In genomic region chr9:110351009-110351467, GRCh38 we compare ENCODE assay signal across 11 cellular contexts. TPM values are rescaled to one million over a fixed set of nuclear protein-coding genes. Genes with fewer than 3 reads are reported as not detected.
A peak's percentile ranks its signal among the peaks of the same experiment; 100 is the strongest.
DNase-seq lines count a peak whose midpoint lies in the region; ATAC-seq and FAIRE-seq lines count a peak whose summit lies in the region.
"Had no signal": no experiment of that assay in that cellular context is flagged by ENCODE, and none has a peak within 500 bp of the region (broad histone marks: within the 10 kb centered on the region; RNA-seq: fewer than 3 reads in every experiment).

No MANE protein-coding gene starts in this region.

- no peak overlapping the region for H3K4me3 Mint-ChIP-seq in activated CD4-positive, alpha-beta T cell treated with anti-CD3 and anti-CD28 coated beads, Interleukin-2, amount 10 ng/mL, durations not matched to agents 7 days and 5 days
- H3K4me3 Mint-ChIP-seq: central memory CD8-positive, alpha-beta T cell had no signal

- no peaks in the 10 kb centered on the region for H3K9me3 Mint-ChIP-seq in activated CD4-positive, alpha-beta T cell treated with anti-CD3 and anti-CD28 coated beads, Interleukin-2, amount 10 ng/mL, durations not matched to agents 7 days and 5 days

- DNase-seq in EH (ENCODE audit: low read depth) (peak; percentile 96), HTR-8/SVneo (ENCODE audit: insufficient read length, low spot score) (peak; percentile 38), brain pericyte (ENCODE audit: low read depth, low spot score) (peak; percentile 3), HuH-7 (ENCODE audit: low spot score) (no peak), SKM-1 treated with dmso at 0.1 percent for 144 hours (lab: John Stamatoyannopoulos, UW; ENCODE audit: unreplicated experiment) (no peak)
- no peak for DNase-seq in activated CD4-positive, alpha-beta T cell treated with anti-CD3 and anti-CD28 coated beads, Interleukin-2, amount 10 ng/mL, durations not matched to agents 7 days and 5 days
- DNase-seq: H7; stimulated activated naive CD4-positive, alpha-beta T cell treated with Interleukin-2 at 50 U/mL for 16 hours had no signal

- H3K4me1 ChIP-seq in mucosa of rectum (ENCODE audit: control insufficient read depth in 2 of 2, insufficient read depth in 2 of 2, low read length in 2 of 2), result peaks cover 0 to 6% of the 10 kb centered on the region in 2 donors

- no peaks in the 10 kb centered on the region for H3K27me3 Mint-ChIP-seq in activated CD4-positive, alpha-beta T cell treated with anti-CD3 and anti-CD28 coated beads, Interleukin-2, amount 10 ng/mL, durations not matched to agents 7 days and 5 days
- H3K27me3 Mint-ChIP-seq: central memory CD8-positive, alpha-beta T cell had no signal

- no peaks in the 10 kb centered on the region for H3K9me3 ChIP-seq in mucosa of rectum (ENCODE audit: control insufficient read depth in 2 of 2, low read length in 2 of 2)

- CTCF ChIA-PET in activated CD4-positive, alpha-beta T cell treated with anti-CD3 and anti-CD28 coated beads, Interleukin-2, amount 10 ng/mL, durations not matched to agents 7 days and 5 days (lab: Charles Lee), result no interaction called here

- H3K9ac ChIP-seq in mucosa of rectum (ENCODE audit: low read depth in 1 of 2, low read length in 2 of 2), result no peak overlapping the region

- H3K27me3 ChIP-seq in mucosa of rectum (ENCODE audit: control insufficient read depth in 2 of 2, insufficient read depth in 2 of 2, low read length in 2 of 2), result no peaks in the 10 kb centered on the region

- POLR2A ChIA-PET in activated CD4-positive, alpha-beta T cell treated with anti-CD3 and anti-CD28 coated beads, Interleukin-2, amount 10 ng/mL, durations not matched to agents 7 days and 5 days (lab: Charles Lee), result no interaction called here

- H3K4me1 Mint-ChIP-seq in activated CD4-positive, alpha-beta T cell treated with anti-CD3 and anti-CD28 coated beads, Interleukin-2, amount 10 ng/mL, durations not matched to agents 7 days and 5 days, result no peaks in the 10 kb centered on the region
- H3K4me1 Mint-ChIP-seq: central memory CD8-positive, alpha-beta T cell had no signal

- H3K27ac ChIP-seq in mucosa of rectum (ENCODE audit: low read depth in 2 of 2, low read length in 2 of 2), result peak overlapping the region; percentile 0 to 38

- no peak for ATAC-seq in GM21737 (IDR thresholded peaks at IDR 0.05; ENCODE audit: unreplicated experiment)

- H3K36me3 Mint-ChIP-seq in activated CD4-positive, alpha-beta T cell treated with anti-CD3 and anti-CD28 coated beads, Interleukin-2, amount 10 ng/mL, durations not matched to agents 7 days and 5 days (ENCODE audit: low read depth), result no peaks in the 10 kb centered on the region

- H3K4me3 ChIP-seq in mucosa of rectum (ENCODE audit: low read length in 2 of 2), result no peak overlapping the region

- H3K36me3 ChIP-seq in mucosa of rectum (ENCODE audit: control insufficient read depth in 2 of 2, insufficient read depth in 2 of 2, low read length in 2 of 2), result no peaks in the 10 kb centered on the region

- no peak overlapping the region for H3K27ac Mint-ChIP-seq in activated CD4-positive, alpha-beta T cell treated with anti-CD3 and anti-CD28 coated beads, Interleukin-2, amount 10 ng/mL, durations not matched to agents 7 days and 5 days

- no peak for FAIRE-seq in HTR-8/SVneo (lab: Jason Lieb, UNC)

RNA-seq across cellular contexts. Expression of gene TXNDC8, which starts 13.4 kb away (rescaled TPM):
- not detected for total RNA-seq in activated CD4-positive, alpha-beta T cell treated with anti-CD3 and anti-CD28 coated beads, Interleukin-2, amount 10 ng/mL, durations not matched to agents 7 days and 5 days
- total RNA-seq: H7 had no signal

Comparison
In these comparisons a context has a peak if more than half of its experiments do, and no peak if none do; other contexts are left out.
1. DNase-seq: peak in EH (single experiment), HTR-8/SVneo (single experiment) and brain pericyte (single experiment); none in HuH-7 (single experiment), activated CD4-positive, alpha-beta T cell treated with anti-CD3 and anti-CD28 coated beads, Interleukin-2, amount 10 ng/mL, durations not matched to agents 7 days and 5 days (single experiment) and SKM-1 treated with dmso at 0.1 percent for 144 hours (single experiment).